ENCODE assay signal across 1 cellular context in the genomic region with DNA sequence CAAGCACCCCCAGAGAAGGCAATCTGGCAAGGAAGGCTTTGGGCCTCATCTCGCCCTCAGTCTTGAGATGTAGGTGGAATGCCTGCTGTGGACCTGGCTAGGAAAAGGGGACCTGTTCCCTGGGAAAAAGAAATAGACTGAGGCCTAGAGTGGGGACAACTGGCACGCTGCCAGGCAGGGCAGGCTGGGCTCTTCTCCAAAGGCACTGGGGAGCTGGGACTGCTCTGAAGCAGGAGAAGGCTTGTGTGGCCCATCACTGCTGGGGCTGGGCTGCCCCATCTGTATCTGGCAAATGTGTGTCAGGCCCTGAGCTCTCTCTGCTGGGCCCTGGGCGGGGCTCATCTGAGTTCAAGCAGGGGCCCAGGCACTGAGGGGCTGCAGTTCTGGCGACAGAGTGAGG.
TF ChIP-seq lines count a peak whose summit lies in the region.

No MANE protein-coding gene starts in this region.

TF ChIP-seq in HEK293, 187 proteins besides CTCF, POLR2A, EP300 and RAD21 (continued from another document):
- TF ChIP-seq, protein P1, sequence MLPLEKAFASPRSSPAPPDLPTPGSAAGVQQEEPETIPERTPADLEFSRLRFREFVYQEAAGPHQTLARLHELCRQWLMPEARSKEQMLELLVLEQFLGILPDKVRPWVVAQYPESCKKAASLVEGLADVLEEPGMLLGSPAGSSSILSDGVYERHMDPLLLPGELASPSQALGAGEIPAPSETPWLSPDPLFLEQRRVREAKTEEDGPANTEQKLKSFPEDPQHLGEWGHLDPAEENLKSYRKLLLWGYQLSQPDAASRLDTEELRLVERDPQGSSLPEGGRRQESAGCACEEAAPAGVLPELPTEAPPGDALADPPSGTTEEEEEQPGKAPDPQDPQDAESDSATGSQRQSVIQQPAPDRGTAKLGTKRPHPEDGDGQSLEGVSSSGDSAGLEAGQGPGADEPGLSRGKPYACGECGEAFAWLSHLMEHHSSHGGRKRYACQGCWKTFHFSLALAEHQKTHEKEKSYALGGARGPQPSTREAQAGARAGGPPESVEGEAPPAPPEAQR (tag by site-specific recombination; IDR thresholded peaks at IDR 0.05), result no peak
- TF ChIP-seq ZNF16 (tag by site-specific recombination; IDR thresholded peaks at IDR 0.05; ENCODE audit: low read depth) (peak; percentile 71), ZNF621 (tag by site-specific recombination; IDR thresholded peaks at IDR 0.05) (no peak), ZNF138 (tag by site-specific recombination; IDR thresholded peaks at IDR 0.05; ENCODE audit: borderline replicate concordance) (no peak), ZNF660 (tag by site-specific recombination; IDR thresholded peaks at IDR 0.05) (peak; percentile 84), REPIN1 (tag by site-specific recombination; IDR thresholded peaks at IDR 0.05; ENCODE audit: low read depth) (no peak), ZNF654 (tag by site-specific recombination; IDR thresholded peaks at IDR 0.05; ENCODE audit: low read depth) (no peak), ZFP3 (tag by site-specific recombination; IDR thresholded peaks at IDR 0.05; ENCODE audit: low read depth) (no peak), GFI1B (tag by site-specific recombination; IDR thresholded peaks at IDR 0.05) (no peak), ZEB2 (tag by site-specific recombination; IDR thresholded peaks at IDR 0.05) (no peak)
- TF ChIP-seq, protein P2, sequence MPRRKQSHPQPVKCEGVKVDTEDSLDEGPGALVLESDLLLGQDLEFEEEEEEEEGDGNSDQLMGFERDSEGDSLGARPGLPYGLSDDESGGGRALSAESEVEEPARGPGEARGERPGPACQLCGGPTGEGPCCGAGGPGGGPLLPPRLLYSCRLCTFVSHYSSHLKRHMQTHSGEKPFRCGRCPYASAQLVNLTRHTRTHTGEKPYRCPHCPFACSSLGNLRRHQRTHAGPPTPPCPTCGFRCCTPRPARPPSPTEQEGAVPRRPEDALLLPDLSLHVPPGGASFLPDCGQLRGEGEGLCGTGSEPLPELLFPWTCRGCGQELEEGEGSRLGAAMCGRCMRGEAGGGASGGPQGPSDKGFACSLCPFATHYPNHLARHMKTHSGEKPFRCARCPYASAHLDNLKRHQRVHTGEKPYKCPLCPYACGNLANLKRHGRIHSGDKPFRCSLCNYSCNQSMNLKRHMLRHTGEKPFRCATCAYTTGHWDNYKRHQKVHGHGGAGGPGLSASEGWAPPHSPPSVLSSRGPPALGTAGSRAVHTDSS (tag by site-specific recombination; IDR thresholded peaks at IDR 0.05), result no peak
